8 cellular contexts compared by ENCODE assay signal in genomic region chr1:207751463-207751789, GRCh38. TPM values are rescaled to one million over a fixed set of nuclear protein-coding genes. Genes with fewer than 3 reads are reported as not detected.
DNase-seq lines count a peak whose midpoint lies in the region; ATAC-seq and TF ChIP-seq lines count a peak whose summit lies in the region.
"Not testable (repeated sequence)": the region's sequence is repeated elsewhere in the genome, so short reads cannot be mapped to it uniquely, and the experiment has no call there.

No MANE protein-coding gene starts in this region.

- H3K4me3 ChIP-seq in ACC112 (ENCODE audit: low read depth, low read length) = peak overlapping the region; percentile 82
- H3K4me3 ChIP-seq in astrocyte of the spinal cord (ENCODE audit: low read depth, low read length) = peak overlapping the region; percentile 93
- H3K4me3 ChIP-seq in fibroblast of pulmonary artery (replicated peaks; ENCODE audit: low read depth, low read length) = peak overlapping the region; percentile 95
- peak overlapping the region; percentile 89 for H3K4me3 ChIP-seq in mesodermal cell (ENCODE audit: extremely low read depth, insufficient read depth, low read length, poor library complexity, severe bottlenecking)
- peak overlapping the region; percentile 52 to 91 (median 88) for H3K4me3 ChIP-seq in skin epidermis

- not testable (repeated sequence) for H3K27me3 ChIP-seq in ACC112 (ENCODE audit: insufficient read depth, low read length)

- H3K27ac Mint-ChIP-seq in T-cell = peak overlapping the region; percentile 99

- DNase-seq in T-cell; astrocyte of the spinal cord (ENCODE audit: low read depth, low spot score); fibroblast of pulmonary artery (ENCODE audit: low read depth): not testable (repeated sequence)

- peaks cover 71 to 86% (median 78%) of the 10 kb centered on the region in 3 donors for H3K4me1 Mint-ChIP-seq in T-cell

- H3K9me3 ChIP-seq in mesodermal cell (ENCODE audit: control insufficient read depth, low read length) = not testable (repeated sequence)

- not testable (repeated sequence) for H3K36me3 ChIP-seq in ACC112 (ENCODE audit: insufficient read depth, low read length); mesodermal cell (ENCODE audit: control insufficient read depth, insufficient read depth, low read length)

- H3K4me1 ChIP-seq in ACC112 (ENCODE audit: control insufficient read depth, insufficient read depth, low read length, unreplicated experiment) = peaks cover 29% of the 10 kb centered on the region
- peaks cover 20% of the 10 kb centered on the region for H3K4me1 ChIP-seq in mesodermal cell (ENCODE audit: control insufficient read depth, insufficient read depth, low read length, poor library complexity, severe bottlenecking)

- H3K27me3 Mint-ChIP-seq in T-cell = not testable (repeated sequence)

- peaks cover 42% of the 10 kb centered on the region for H3K79me2 ChIP-seq in ACC112 (ENCODE audit: control insufficient read depth, insufficient read depth, low read length, unreplicated experiment)

- peak overlapping the region; percentile 82 for H2AFZ ChIP-seq in ACC112 (ENCODE audit: low read length, unreplicated experiment)

- peak; percentile 2 for ATAC-seq in GM19372 (IDR thresholded peaks at IDR 0.05; ENCODE audit: low read depth, unreplicated experiment)
- ATAC-seq in HG03439 (IDR thresholded peaks at IDR 0.05; ENCODE audit: unreplicated experiment) = peak; percentile 2
- not testable (repeated sequence) for ATAC-seq in T-cell (replicated peaks in 1 of 4)

- POLR2A ChIA-PET in T-cell (lab: Charles Lee) = not testable (repeated sequence)

- H3K27ac ChIP-seq in ACC112 (ENCODE audit: low read depth, low read length) (peak overlapping the region; percentile 57), mesodermal cell (ENCODE audit: low read depth, low read length, severe bottlenecking) (peak overlapping the region; percentile 68), skin epidermis (peak overlapping the region in 20 of 21 experiments; percentile 49 to 92 (median 88))

- whole genome bisulfite sequencing in mesodermal cell (ENCODE audit: insufficient coverage in 2 of 2), 2 experiments = 43 to 48% methylated on average over 4 to 7 of the region's 7 CpGs

- CTCF ChIA-PET in T-cell (lab: Charles Lee) = not testable (repeated sequence)

- peak overlapping the region; percentile 99 to 100 (median 100) for H3K4me3 Mint-ChIP-seq in T-cell

- in situ Hi-C loops in astrocyte of the spinal cord (cut with HindIII; ENCODE audit: low sequenced_read_pairs) = not testable (repeated sequence)

- not testable (repeated sequence) for TF ChIP-seq CTCF in astrocyte of the spinal cord (IDR thresholded peaks at IDR 0.05; ENCODE audit: low read depth, low read length); fibroblast of pulmonary artery (IDR thresholded peaks at IDR 0.05; ENCODE audit: low read length, missing control alignments)

- not testable (repeated sequence) for H3K9me3 Mint-ChIP-seq in T-cell

- H3K36me3 Mint-ChIP-seq in T-cell = not testable (repeated sequence)

RNA-seq across cellular contexts. Expression of gene CD46, which starts 0.4 kb away (rescaled TPM):
- total RNA-seq in T-cell = 100 to 1,000 TPM; 123 to 152 (median 145) TPM
- polyA plus RNA-seq in mesodermal cell (2013, experiment 1 of 2) = 143 TPM
- polyA plus RNA-seq in mesodermal cell (2013, experiment 2 of 2) = 142 TPM
